9 cellular contexts compared by ENCODE assay signal in genomic region chr7:98105942-98106544, GRCh38. TPM values are rescaled to one million over a fixed set of nuclear protein-coding genes. Genes with fewer than 3 reads are reported as not detected.
DNase-seq lines count a peak whose midpoint lies in the region; ATAC-seq, FAIRE-seq and TF ChIP-seq lines count a peak whose summit lies in the region.
"Had no signal": no experiment of that assay in that cellular context is flagged by ENCODE, and none has a peak within 500 bp of the region (broad histone marks: within the 10 kb centered on the region; RNA-seq: fewer than 3 reads in every experiment).

No MANE protein-coding gene starts in this region.

- peaks cover 7% of the 10 kb centered on the region for H3K4me1 ChIP-seq in OCI-LY3 (ENCODE audit: low read length)

- H3K4me3 ChIP-seq in OCI-LY3 (ENCODE audit: low read length), result no peak overlapping the region
- no peak overlapping the region for H3K4me3 ChIP-seq in bronchial epithelial cell (ENCODE audit: low read depth, low read length)

- H4K20me1 ChIP-seq in OCI-LY3 (ENCODE audit: insufficient read depth, low read length), result peaks cover 20% of the 10 kb centered on the region

- peak; percentile 60 for FAIRE-seq in bronchial epithelial cell (lab: Jason Lieb, UNC)
- FAIRE-seq: frontal cortex had no signal

- H3K27ac ChIP-seq in OCI-LY3 (ENCODE audit: low read length), result no peak overlapping the region

- H2AFZ ChIP-seq in OCI-LY3 (ENCODE audit: low read depth, low read length), result peak overlapping the region; percentile 15; the same call in 1 of the 2 replicates

- no peaks in the 10 kb centered on the region for H3K9me3 ChIP-seq in OCI-LY3 (ENCODE audit: insufficient read depth, low read length)

- H3K27me3 ChIP-seq in OCI-LY3 (ENCODE audit: low read depth, low read length) (peaks cover 3% of the 10 kb centered on the region; the same call in 1 of the 2 replicates), bronchial epithelial cell (ENCODE audit: control insufficient read depth, insufficient read depth, low read length) (no peaks in the 10 kb centered on the region)

- no peak for ATAC-seq in GM21390 (IDR thresholded peaks at IDR 0.05; ENCODE audit: unreplicated experiment)

- H3K4me2 ChIP-seq in OCI-LY3 (ENCODE audit: low read length), result no peak overlapping the region

- in situ Hi-C loops in G401 (cut with HindIII; ENCODE audit: low sequenced_read_pairs), result no loop called here

- H3K36me3 ChIP-seq in OCI-LY3 (replicated peaks; ENCODE audit: low read depth, low read length), result no peaks in the 10 kb centered on the region
- H3K36me3 ChIP-seq in bronchial epithelial cell (ENCODE audit: control insufficient read depth, insufficient read depth, low read length), result no peaks in the 10 kb centered on the region

- peaks cover 15% of the 10 kb centered on the region for H3K79me2 ChIP-seq in OCI-LY3 (ENCODE audit: low read length)

- DNase-seq in NCI-H82 (lab: John Stamatoyannopoulos, UW) (peak; percentile 40), NCI-H82 treated with DMSO at 0.1 percent for 48 hours (lab: John Stamatoyannopoulos, UW; ENCODE audit: unreplicated experiment) (no peak), bronchial epithelial cell (ENCODE audit: low read depth) (peak; percentile 90), G401 (ENCODE audit: low spot score) (no peak), NCI-H2227 (lab: John Stamatoyannopoulos, UW; ENCODE audit: unreplicated experiment) (no peak)
- peak; percentile 14 for DNase-seq in stimulated activated CD4-positive, alpha-beta T cell treated with anti-CD3 and anti-CD28 coated beads, Interleukin-4, amount 100 ng/mL, for 24 hours

- TF ChIP-seq CTCF in OCI-LY3 (IDR thresholded peaks at IDR 0.05; ENCODE audit: low read depth, low read length) (no peak), bronchial epithelial cell (IDR thresholded peaks at IDR 0.05; ENCODE audit: insufficient read depth, low read length, severe bottlenecking) (no peak)

- H3K9ac ChIP-seq in OCI-LY3 (ENCODE audit: low read length), result no peak overlapping the region

RNA-seq across cellular contexts. Expression of gene LMTK2, which starts 0.6 kb away (rescaled TPM):
- 12.9 and 21.4 TPM in 2 replicates for total RNA-seq in bronchial epithelial cell
- total RNA-seq in G401 (2014; rRNA removed; shearing (Covaris generic)), result 5.8 and 9.4 TPM in 2 replicates

Comparison
In these comparisons a context has a peak if more than half of its experiments do, and no peak if none do; other contexts are left out.
1. DNase-seq: peak in NCI-H82 (single experiment), bronchial epithelial cell (single experiment) and stimulated activated CD4-positive, alpha-beta T cell treated with anti-CD3 and anti-CD28 coated beads, Interleukin-4, amount 100 ng/mL, for 24 hours (single experiment); none in NCI-H82 treated with DMSO at 0.1 percent for 48 hours (single experiment), G401 (single experiment) and NCI-H2227 (single experiment).